ENCODE assay signal across 11 cellular contexts in the genomic region with DNA sequence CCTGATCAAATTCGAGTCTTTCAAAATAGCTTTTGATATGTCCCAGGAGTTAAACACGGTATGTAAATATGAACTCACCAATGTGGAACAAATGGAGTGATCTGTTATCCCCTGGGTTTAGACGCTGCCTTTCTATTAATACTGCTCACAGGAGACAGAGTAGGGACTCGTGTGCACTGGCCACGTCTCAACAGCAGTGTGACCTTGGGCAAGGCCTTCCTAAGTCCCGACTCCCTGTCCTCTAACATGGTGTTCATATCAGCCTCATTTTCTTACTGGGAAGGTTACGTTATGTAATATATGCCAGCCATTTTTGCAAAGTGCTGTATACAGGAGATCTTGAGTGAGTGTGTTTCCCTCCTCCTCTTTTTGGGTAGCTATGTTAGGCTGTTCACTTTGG. TPM values are rescaled to one million over a fixed set of nuclear protein-coding genes. Genes with fewer than 3 reads are reported as not detected.
DNase-seq lines count a peak whose midpoint lies in the region; ATAC-seq, FAIRE-seq and TF ChIP-seq lines count a peak whose summit lies in the region.
"Had no signal": no experiment of that assay in that cellular context is flagged by ENCODE, and none has a peak within 500 bp of the region (broad histone marks: within the 10 kb centered on the region; RNA-seq: fewer than 3 reads in every experiment).

No MANE protein-coding gene starts in this region.

- TF ChIP-seq EP300 in K562 (IDR thresholded peaks at IDR 0.05; ENCODE audit: low read length), result no peak

- peak overlapping the region; percentile 90 to 100 (median 96) for H3K27ac Mint-ChIP-seq in IgD-negative memory B cell

- peak overlapping the region; percentile 80 to 99 (median 91) for H3K4me2 ChIP-seq in BLaER1 treated with 17β-estradiol and CSF1 and Interleukin-3, amounts not matched to agents 10 nM and 100 nM
- peak overlapping the region; percentile 82 for H3K4me2 ChIP-seq in K562 (ENCODE audit: insufficient read depth, low read length)

- H3K36me3 ChIP-seq in BLaER1 treated with 17β-estradiol and CSF1 and Interleukin-3, amounts not matched to agents 10 nM and 100 nM, result peaks cover 15 to 40% (median 31%) of the 10 kb centered on the region in 11 experiments
- H3K36me3 ChIP-seq in K562 (ENCODE audit: control insufficient read depth, insufficient read depth, low read length), result peaks cover 32% of the 10 kb centered on the region
- H3K36me3 ChIP-seq in mesodermal cell (ENCODE audit: control insufficient read depth, insufficient read depth, low read length), result peaks cover 31% of the 10 kb centered on the region

- in situ Hi-C loops in K562 (cut with MboI), result no loop called here

- no TSS peak for BruUV-seq in K562 (replicated peaks; lab: Mats Ljungman, UMichigan)

- peaks cover 74 to 80% (median 75%) of the 10 kb centered on the region in 10 experiments for H3K4me1 ChIP-seq in BLaER1 treated with 17β-estradiol and CSF1 and Interleukin-3, amounts not matched to agents 10 nM and 100 nM
- H3K4me1 ChIP-seq in K562 (replicated peaks in 1 of 2; ENCODE audit: control insufficient read depth in 2 of 2, insufficient read depth in 2 of 2, low read length in 2 of 2) (peaks cover 12 to 15% of the 10 kb centered on the region in 2 experiments; a peak in 4 of 5 replicates), mesodermal cell (ENCODE audit: control insufficient read depth, insufficient read depth, low read length, poor library complexity, severe bottlenecking) (peaks cover 23% of the 10 kb centered on the region)

- H2AFZ ChIP-seq in K562 (ENCODE audit: low read depth, low read length), result peak overlapping the region; percentile 43; the same call in 1 of the 2 replicates

- peaks cover 19 to 75% (median 55%) of the 10 kb centered on the region in 11 experiments; a peak in 20 of 22 replicates for H4K20me1 ChIP-seq in BLaER1 treated with 17β-estradiol and CSF1 and Interleukin-3, amounts not matched to agents 10 nM and 100 nM
- H4K20me1 ChIP-seq in K562 (replicated peaks; ENCODE audit: control insufficient read depth, insufficient read depth, low read length), result no peaks in the 10 kb centered on the region; the same call in 1 of the 2 replicates

- POLR2A ChIA-PET in K562 (lab: Yijun Ruan, JAX), result interaction anchor here (1.1 to 1.2 kb wide), 2 partner anchors 9 kb away, joined by 4 to 5 read pairs; a partner anchor contains a TSS

- H3K4me3 ChIP-seq in BLaER1 treated with 17β-estradiol and CSF1 and Interleukin-3, amounts not matched to agents 10 nM and 100 nM, result peak overlapping the region; percentile 87 to 100 (median 98)
- H3K4me3 ChIP-seq in K562 (peak overlapping the region; percentile 94), mesodermal cell (ENCODE audit: extremely low read depth, insufficient read depth, low read length, poor library complexity, severe bottlenecking) (peak overlapping the region; percentile 5)

- no peak for TF ChIP-seq CTCF in K562 (IDR thresholded peaks at IDR 0.05 in 2 of 3, conservative IDR thresholded peaks at IDR 0.05 in 1 of 3; ENCODE audit: insufficient read depth in 2 of 3, low read depth in 1 of 3, low read length in 3 of 3)

- H3K9me1 ChIP-seq in K562 (ENCODE audit: control insufficient read depth, insufficient read depth, low read length), result no peaks in the 10 kb centered on the region

- H3K9me3 Mint-ChIP-seq in IgD-negative memory B cell, result no peaks in the 10 kb centered on the region

- FAIRE-seq in K562 (lab: Jason Lieb, UNC), result peak; percentile 35

- H3K27me3 ChIP-seq in BLaER1 treated with 17β-estradiol and CSF1 and Interleukin-3, amounts not matched to agents 10 nM and 100 nM, result no peaks in the 10 kb centered on the region
- no peaks in the 10 kb centered on the region for H3K27me3 ChIP-seq in K562 (ENCODE audit: control insufficient read depth in 2 of 2, insufficient read depth in 2 of 2, low read length in 2 of 2)

- CTCF ChIA-PET in K562 (lab: Yijun Ruan, JAX; ENCODE audit: low intra/inter-chr PET ratio), result no interaction called here

- no peak for TF ChIP-seq POLR2A in K562 (conservative IDR thresholded peaks at IDR 0.05)

- intact Hi-C loops in K562 (cut with micrococcal nuclease), result loop anchor here (10.0 kb wide), 1 partner anchor 123 kb away; a partner anchor contains a TSS

- H3K9ac ChIP-seq in BLaER1 treated with 17β-estradiol and CSF1 and Interleukin-3, amounts not matched to agents 10 nM and 100 nM, result peak overlapping the region; percentile 94 to 100 (median 99)
- peak overlapping the region in 1 of 2 experiments; percentile 86; a peak in 2 of 4 replicates for H3K9ac ChIP-seq in K562 (ENCODE audit: insufficient read depth in 1 of 2, low read depth in 2 of 2, low read length in 2 of 2)

- H3K4me1 Mint-ChIP-seq in IgD-negative memory B cell, result peaks cover 28 to 59% (median 44%) of the 10 kb centered on the region in 3 donors

- 41% methylated on average over 7 of the region's 7 CpGs for WGBS in K562 (ENCODE audit: insufficient coverage, low coverage, missing lambda C conversion rate)
- 86 to 90% methylated on average over 5 of the region's 7 CpGs for WGBS in mesodermal cell (ENCODE audit: insufficient coverage in 2 of 2), 2 experiments

- ATAC-seq in K562 (no peak), GM19035 (IDR thresholded peaks at IDR 0.05; ENCODE audit: unreplicated experiment) (no peak)

- peaks cover 83% of the 10 kb centered on the region for H3K79me2 ChIP-seq in K562 (ENCODE audit: control insufficient read depth, insufficient read depth, low read length)

- H3K27me3 Mint-ChIP-seq in IgD-negative memory B cell, result no peaks in the 10 kb centered on the region

- peak overlapping the region; percentile 96 to 100 (median 99); a peak in 21 of 22 replicates for H3K27ac ChIP-seq in BLaER1 treated with 17β-estradiol and CSF1 and Interleukin-3, amounts not matched to agents 10 nM and 100 nM
- H3K27ac ChIP-seq in K562 (ENCODE audit: extremely low read depth, low read depth, low read length) (peak overlapping the region; percentile 97), mesodermal cell (ENCODE audit: low read depth, low read length, severe bottlenecking) (no peak overlapping the region), caudate nucleus (ENCODE audit: low read depth, low read length) (no peak overlapping the region)

- DNase-seq in K562 (ENCODE audit: extremely low read depth in 1 of 4, low spot score in 3 of 4) (no peak), caudate nucleus (lab: John Stamatoyannopoulos, UW) (no peak), NCI-H1092 treated with DMSO at 0.1 percent for 48 hours (lab: John Stamatoyannopoulos, UW) (no peak), foreskin melanocyte (no peak)
- DNase-seq: NCI-H510A had no signal

- H3K36me3 Mint-ChIP-seq in IgD-negative memory B cell, result peaks cover 2% of the 10 kb centered on the region

- TF ChIP-seq RAD21 in K562 (CRISPR knock-in tag; conservative IDR thresholded peaks at IDR 0.05 in 1 of 2, IDR thresholded peaks at IDR 0.05 in 1 of 2), result no peak

- H3K4me3 Mint-ChIP-seq in IgD-negative memory B cell, result peak overlapping the region; percentile 95 to 99 (median 98)

- H3K9me3 ChIP-seq in BLaER1 treated with 17β-estradiol and CSF1 and Interleukin-3, amounts not matched to agents 10 nM and 100 nM (replicated peaks in 1 of 11), result no peaks in the 10 kb centered on the region
- H3K9me3 ChIP-seq in K562 (replicated peaks; ENCODE audit: control insufficient read depth, insufficient read depth, low read depth, low read length), result no peaks in the 10 kb centered on the region
- H3K9me3 ChIP-seq in mesodermal cell (ENCODE audit: control insufficient read depth, low read length), result no peaks in the 10 kb centered on the region

RNA-seq across cellular contexts. Expression of a gene that starts 1.8 kb away (rescaled TPM):
- polyA plus RNA-seq in IgD-negative memory B cell, result 14.7 TPM
- total RNA-seq in K562 (2011; cell fraction: chromatin; rRNA removed; ENCODE audit: low replicate concordance), result 35.9 and 54.0 TPM in 2 replicates
- 20.7 and 22.1 TPM in 2 replicates for total RNA-seq in K562 (2011; cell fraction: nucleolus; rRNA removed)
- 24.8 and 29.8 TPM in 2 replicates for total RNA-seq in K562 (2011; cell fraction: nucleoplasm; rRNA removed)
- total RNA-seq in K562 (2014; rRNA removed), result 6.7 and 7.8 TPM in 2 replicates
- 5.6 and 5.9 TPM in 2 replicates for total RNA-seq in K562 (2014; rRNA removed; fragmentation: Illumina TruSeq; extraction: Trizol)
- total RNA-seq in K562 (2015; rRNA removed; fragmentation: Illumina TruSeq; extraction: Trizol), result 7.2 and 7.5 TPM in 2 replicates
- total RNA-seq in K562 (2021), result 10.0 and 11.1 TPM in 2 replicates
- 11.6 and 15.6 TPM in 2 replicates for polyA plus RNA-seq in K562 (2011; rRNA removed)
- 11.0 and 14.5 TPM in 2 replicates for polyA plus RNA-seq in K562 (2011; cell fraction: cytosol; rRNA removed)
- 34.2 and 36.8 TPM in 2 replicates for polyA plus RNA-seq in K562 (2011; cell fraction: nucleus; rRNA removed)
- 7.4 and 8.7 TPM in 2 replicates for polyA plus RNA-seq in K562 (2012)
- 6.7 and 6.9 TPM in 2 replicates for polyA plus RNA-seq in K562 (2014; fragmentation: Illumina TruSeq; extraction: Trizol)
- 1 to 10 TPM; 2.3 TPM for polyA plus RNA-seq in K562 (2014; fragmentation: Nextera tagmentation; extraction: Ambion mirVana)
- 5.5 and 7.1 TPM in 2 replicates for polyA plus RNA-seq in K562 (2014; rRNA removed)
- polyA minus RNA-seq in K562 (2011; rRNA and poly(A)+ RNA removed), result 20.9 and 21.6 TPM in 2 replicates
- 10.9 and 15.2 TPM in 2 replicates for polyA minus RNA-seq in K562 (2011; cell fraction: cytosol; rRNA and poly(A)+ RNA removed)
- polyA minus RNA-seq in K562 (2011; cell fraction: nucleus; rRNA and poly(A)+ RNA removed), result 12.8 and 19.8 TPM in 2 replicates
- 14.6 TPM for polyA plus RNA-seq in mesodermal cell (2013, experiment 1 of 2)
- 12.2 TPM for polyA plus RNA-seq in mesodermal cell (2013, experiment 2 of 2)

RNA-seq across cellular contexts. Expression of a gene that starts 9.1 kb away (rescaled TPM):
- 54.8 TPM for polyA plus RNA-seq in IgD-negative memory B cell
- total RNA-seq in K562 (2011; cell fraction: chromatin; rRNA removed; ENCODE audit: low replicate concordance), result 102 and 230 TPM in 2 replicates
- 57.5 and 77.1 TPM in 2 replicates for total RNA-seq in K562 (2011; cell fraction: nucleolus; rRNA removed)
- total RNA-seq in K562 (2011; cell fraction: nucleoplasm; rRNA removed), result 107 and 128 TPM in 2 replicates
- 75.0 and 75.7 TPM in 2 replicates for total RNA-seq in K562 (2014; rRNA removed)
- 143 and 163 TPM in 2 replicates for total RNA-seq in K562 (2014; rRNA removed; fragmentation: Illumina TruSeq; extraction: Trizol)
- 78.5 and 87.8 TPM in 2 replicates for total RNA-seq in K562 (2015; rRNA removed; fragmentation: Illumina TruSeq; extraction: Trizol)
- total RNA-seq in K562 (2021), result 70.0 and 75.6 TPM in 2 replicates
- polyA plus RNA-seq in K562 (2011; rRNA removed), result 225 and 265 TPM in 2 replicates
- polyA plus RNA-seq in K562 (2011; cell fraction: cytosol; rRNA removed), result 36.9 and 111 TPM in 2 replicates
- 76.3 and 126 TPM in 2 replicates for polyA plus RNA-seq in K562 (2011; cell fraction: nucleus; rRNA removed)
- polyA plus RNA-seq in K562 (2012), result 63.7 and 110 TPM in 2 replicates
- 95.6 and 119 TPM in 2 replicates for polyA plus RNA-seq in K562 (2014; fragmentation: Illumina TruSeq; extraction: Trizol)
- polyA plus RNA-seq in K562 (2014; fragmentation: Nextera tagmentation; extraction: Ambion mirVana), result 100 to 1,000 TPM; 167 to 189 TPM
- polyA plus RNA-seq in K562 (2014; rRNA removed), result 114 and 118 TPM in 2 replicates
- 133 and 155 TPM in 2 replicates for polyA minus RNA-seq in K562 (2011; rRNA and poly(A)+ RNA removed)
- polyA minus RNA-seq in K562 (2011; cell fraction: cytosol; rRNA and poly(A)+ RNA removed), result 33.5 and 42.6 TPM in 2 replicates
- 26.9 and 57.5 TPM in 2 replicates for polyA minus RNA-seq in K562 (2011; cell fraction: nucleus; rRNA and poly(A)+ RNA removed)
- 172 TPM for polyA plus RNA-seq in mesodermal cell (2013, experiment 1 of 2)
- 191 TPM for polyA plus RNA-seq in mesodermal cell (2013, experiment 2 of 2)

RNA-seq across cellular contexts. Expression of a gene that starts 32.4 kb away (rescaled TPM):
- polyA plus RNA-seq in IgD-negative memory B cell (not detected), K562 (2011; rRNA removed) (not detected in 2 replicates), K562 (2014; fragmentation: Illumina TruSeq; extraction: Trizol) (not detected in 2 replicates), K562 (2014; fragmentation: Nextera tagmentation; extraction: Ambion mirVana) (not detected), K562 (2014; rRNA removed) (not detected in 2 replicates)
- total RNA-seq in K562 (2011; cell fraction: chromatin; rRNA removed; ENCODE audit: low replicate concordance), result not detected in 2 replicates
- total RNA-seq in K562 (2011; cell fraction: nucleolus; rRNA removed), result not detected in 2 replicates
- total RNA-seq in K562 (2011; cell fraction: nucleoplasm; rRNA removed), result not detected in 2 replicates
- total RNA-seq in K562 (2014; rRNA removed) (not detected in 2 replicates), K562 (2014; rRNA removed; fragmentation: Illumina TruSeq; extraction: Trizol) (not detected in 2 replicates), K562 (2015; rRNA removed; fragmentation: Illumina TruSeq; extraction: Trizol) (not detected in 2 replicates), K562 (2021) (not detected in 2 replicates)
- polyA plus RNA-seq in K562 (2011; cell fraction: cytosol; rRNA removed), result 0.04 and 0.10 TPM in 2 replicates
- not detected in 2 replicates for polyA plus RNA-seq in K562 (2011; cell fraction: nucleus; rRNA removed)
- polyA plus RNA-seq in K562 (2012), result not detected in 2 replicates
- not detected in 2 replicates for polyA minus RNA-seq in K562 (2011; rRNA and poly(A)+ RNA removed)
- not detected in 2 replicates for polyA minus RNA-seq in K562 (2011; cell fraction: cytosol; rRNA and poly(A)+ RNA removed)
- polyA minus RNA-seq in K562 (2011; cell fraction: nucleus; rRNA and poly(A)+ RNA removed), result not detected in 2 replicates
- polyA plus RNA-seq in mesodermal cell (2013, experiment 1 of 2), result not detected
- polyA plus RNA-seq in mesodermal cell (2013, experiment 2 of 2), result not detected
- total RNA-seq: pulmonary artery endothelial cell, temporal lobe had no signal

Comparison
In these comparisons a context has a peak if more than half of its experiments do, and no peak if none do; other contexts are left out.
1. H3K27ac ChIP-seq: peak in BLaER1 treated with 17β-estradiol and CSF1 and Interleukin-3, amounts not matched to agents 10 nM and 100 nM (11 of 11) and K562 (single experiment); none in mesodermal cell (single experiment) and caudate nucleus (single experiment).
2. H3K4me3 ChIP-seq: peak in every context shown above with its lines; median percentile 98 in BLaER1 treated with 17β-estradiol and CSF1 and Interleukin-3, amounts not matched to agents 10 nM and 100 nM; 94 in K562; 5 in mesodermal cell.